Comparison of ENCODE assay signal across 19 cellular contexts in the genomic region with DNA sequence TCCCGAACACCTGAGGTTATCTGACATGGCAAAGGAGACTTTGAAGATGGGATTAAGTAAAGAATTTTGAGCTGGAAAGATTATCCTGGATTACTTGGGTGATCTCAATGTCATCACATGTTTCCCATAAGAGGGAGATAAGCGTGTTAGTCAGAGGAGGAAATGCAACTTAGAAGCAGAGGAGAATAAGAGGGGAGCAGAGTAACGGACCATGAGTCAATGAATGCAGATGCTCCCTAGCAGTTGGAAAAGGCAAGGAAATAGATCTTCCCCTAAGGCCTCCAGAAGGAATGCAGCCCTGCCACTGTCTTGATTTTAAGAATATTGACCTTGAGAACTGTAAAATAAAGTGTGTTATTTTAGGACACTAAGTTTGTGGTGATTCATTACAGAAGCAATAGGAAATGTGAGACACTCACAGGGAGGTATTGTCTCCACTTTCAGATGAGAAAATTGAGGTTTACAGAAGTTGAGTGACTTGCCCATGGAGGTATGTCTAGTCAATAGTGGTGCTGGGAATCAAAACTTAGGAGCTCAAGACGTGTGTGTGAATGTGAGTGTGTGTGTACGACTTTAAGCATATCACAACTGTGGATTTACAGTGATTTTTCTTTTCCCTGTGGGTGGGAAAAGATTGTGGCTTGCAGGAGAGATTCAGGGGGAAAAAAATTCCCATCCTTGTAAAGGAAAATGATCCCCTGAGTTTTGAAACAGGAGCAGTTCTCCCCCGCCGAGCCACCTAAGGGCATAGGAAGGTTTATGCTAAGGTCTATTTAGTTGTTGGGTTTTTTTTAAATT.
"Had no signal": no experiment of that assay in that cellular context is flagged by ENCODE, and none has a peak within 500 bp of the region (broad histone marks: within the 10 kb centered on the region; RNA-seq: fewer than 3 reads in every experiment).

No MANE protein-coding gene starts in this region.

- H3K9me3 Mint-ChIP-seq: activated CD4-positive, alpha-beta memory T cell treated with anti-CD3 and anti-CD28 coated beads, Interleukin-2, amount 10 ng/mL, durations not matched to agents 7 days and 5 days; endodermal cell; nephron; stimulated activated naive CD8-positive, alpha-beta T cell treated with anti-CD3 and anti-CD28 coated beads, Interleukin-15, Interleukin-2, amounts not matched to agents 100 ng/mL and 50 ng/mL, for 24 hours; T-helper 2 cell treated with Interferon-gamma antibody and Interleukin-4, amounts not matched to agents 5 μg/mL and 100 μg/mL, for 36 hours had no signal

- H3K4me1 ChIP-seq: body of pancreas, sigmoid colon, testis had no signal

- H3K4me3 ChIP-seq: body of pancreas, lung, sigmoid colon, testis had no signal

- H3K4me3 Mint-ChIP-seq: activated CD4-positive, alpha-beta memory T cell treated with anti-CD3 and anti-CD28 coated beads, Interleukin-2, amount 10 ng/mL, durations not matched to agents 7 days and 5 days; endodermal cell; nephron; stimulated activated naive CD8-positive, alpha-beta T cell treated with anti-CD3 and anti-CD28 coated beads, Interleukin-15, Interleukin-2, amounts not matched to agents 100 ng/mL and 50 ng/mL, for 24 hours; T-helper 2 cell treated with Interferon-gamma antibody and Interleukin-4, amounts not matched to agents 5 μg/mL and 100 μg/mL, for 36 hours had no signal

- H3K4me1 Mint-ChIP-seq: activated CD4-positive, alpha-beta memory T cell treated with anti-CD3 and anti-CD28 coated beads, Interleukin-2, amount 10 ng/mL, durations not matched to agents 7 days and 5 days; nephron had no signal

- H3K9me3 ChIP-seq: body of pancreas, sigmoid colon, testis had no signal

- H3K27ac Mint-ChIP-seq: activated CD4-positive, alpha-beta memory T cell treated with anti-CD3 and anti-CD28 coated beads, Interleukin-2, amount 10 ng/mL, durations not matched to agents 7 days and 5 days; endodermal cell; nephron; stimulated activated naive CD8-positive, alpha-beta T cell treated with anti-CD3 and anti-CD28 coated beads, Interleukin-15, Interleukin-2, amounts not matched to agents 100 ng/mL and 50 ng/mL, for 24 hours; T-helper 2 cell treated with Interferon-gamma antibody and Interleukin-4, amounts not matched to agents 5 μg/mL and 100 μg/mL, for 36 hours had no signal

- DNase-seq: activated CD4-positive, alpha-beta memory T cell treated with anti-CD3 and anti-CD28 coated beads, Interleukin-2, amount 10 ng/mL, durations not matched to agents 7 days and 5 days; activated CD4-positive, alpha-beta T cell treated with anti-CD3 and anti-CD28 coated beads for 1 hour; activated CD8-positive, alpha-beta memory T cell treated with anti-CD3 and anti-CD28 coated beads, Interleukin-2, amount 50 U/mL, for 48 hours; activated naive CD4-positive, alpha-beta T cell treated with Interleukin-2 at 50 U/mL for 16 hours; body of pancreas; cerebellar nuclear complex; endodermal cell; left colon; occipital lobe; sigmoid colon; stimulated activated CD4-positive, alpha-beta T cell treated with anti-CD3 and anti-CD28 coated beads, Interleukin-4, amount 100 ng/mL, for 1 hour; stimulated activated CD8-positive, alpha-beta memory T cell treated with anti-CD3 and anti-CD28 coated beads, Interleukin-4, amount 100 ng/mL, for 48 hours; SW 1271; testis had no signal

- ATAC-seq: body of pancreas, esophagus mucosa, left colon had no signal

- H3K27ac ChIP-seq: body of pancreas, sigmoid colon, testis had no signal

- H3K27me3 Mint-ChIP-seq: activated CD4-positive, alpha-beta memory T cell treated with anti-CD3 and anti-CD28 coated beads, Interleukin-2, amount 10 ng/mL, durations not matched to agents 7 days and 5 days had no signal

- H3K27me3 ChIP-seq: body of pancreas, testis had no signal

- H3K36me3 ChIP-seq: sigmoid colon had no signal
